In the genomic region with DNA sequence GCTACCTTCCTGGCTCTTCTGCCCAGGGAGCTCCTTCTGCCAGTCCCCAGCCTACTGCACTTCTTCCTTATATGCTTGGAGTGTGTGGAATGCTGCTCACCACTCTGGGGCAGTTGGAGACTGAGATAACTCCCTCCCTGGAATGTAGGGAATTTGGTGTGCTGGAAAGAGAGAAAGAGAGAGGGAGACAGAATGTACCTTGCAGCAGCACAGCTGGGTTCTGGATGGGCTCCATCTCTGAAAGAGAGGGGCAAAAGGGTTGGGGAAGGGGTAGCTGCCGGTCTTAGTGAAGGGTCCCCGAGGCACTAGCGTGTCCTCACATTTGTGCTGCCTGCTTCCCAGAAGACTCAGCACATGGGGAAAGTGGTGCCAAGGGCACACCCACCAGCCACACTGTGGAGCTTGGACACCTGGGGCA, we compare ENCODE assay signal across 14 cellular contexts. TPM values are rescaled to one million over a fixed set of nuclear protein-coding genes. Genes with fewer than 3 reads are reported as not detected.
A peak's percentile ranks its signal among the peaks of the same experiment; 100 is the strongest.
DNase-seq lines count a peak whose midpoint lies in the region; ATAC-seq and TF ChIP-seq lines count a peak whose summit lies in the region.
"Had no signal": no experiment of that assay in that cellular context is flagged by ENCODE, and none has a peak within 500 bp of the region (broad histone marks: within the 10 kb centered on the region; RNA-seq: fewer than 3 reads in every experiment).

No MANE protein-coding gene starts in this region.

- H3K4me3 ChIP-seq in fibroblast of pulmonary artery (replicated peaks; ENCODE audit: low read depth, low read length) (no peak overlapping the region), osteoblast (ENCODE audit: insufficient read depth, low read length) (no peak overlapping the region)
- H3K4me3 ChIP-seq: adrenal gland, HAP-1 had no signal

- H3K27ac Mint-ChIP-seq in activated naive CD4-positive, alpha-beta T cell treated with anti-CD3 and anti-CD28 coated beads, Interleukin-2, amount 50 U/mL, for 72 hours: peak overlapping the region in 1 of 2 donors; percentile 56

- DNase-seq in EH (ENCODE audit: low read depth) (peak; percentile 84), RPMI7951 (ENCODE audit: low read depth) (peak; percentile 22), fibroblast of pulmonary artery (ENCODE audit: low read depth) (peak; percentile 73), osteoblast (ENCODE audit: insufficient read length, low spot score, missing footprints) (peak; percentile 54), NCI-H510A (lab: John Stamatoyannopoulos, UW) (no peak), GM20000 (ENCODE audit: low spot score) (no peak)
- DNase-seq in activated naive CD4-positive, alpha-beta T cell treated with anti-CD3 and anti-CD28 coated beads, Interleukin-2, amount 50 U/mL, for 72 hours (ENCODE audit: low spot score in 2 of 2): no peak
- DNase-seq: adrenal gland, DMS153, NCI-H187 treated with DMSO at 0.1 percent for 48 hours, SHP77 treated with DMSO at 0.1 percent for 48 hours had no signal

- no peak overlapping the region for H3K27ac ChIP-seq in osteoblast (ENCODE audit: low read depth, low read length)
- H3K27ac ChIP-seq: adrenal gland had no signal

- no peaks in the 10 kb centered on the region for H3K27me3 ChIP-seq in osteoblast (ENCODE audit: insufficient read depth, low read length)
- H3K27me3 ChIP-seq: adrenal gland had no signal

- peak overlapping the region; percentile 49 for H3K4me2 ChIP-seq in osteoblast (ENCODE audit: insufficient read depth, low read length)

- no peaks in the 10 kb centered on the region for H3K36me3 Mint-ChIP-seq in activated naive CD4-positive, alpha-beta T cell treated with anti-CD3 and anti-CD28 coated beads, Interleukin-2, amount 50 U/mL, for 72 hours

- TF ChIP-seq CTCF in fibroblast of pulmonary artery (IDR thresholded peaks at IDR 0.05; ENCODE audit: low read length, missing control alignments) (no peak), osteoblast (IDR thresholded peaks at IDR 0.05; ENCODE audit: extremely low read depth, low read depth, low read length) (no peak), GM20000 (IDR thresholded peaks at IDR 0.05; ENCODE audit: extremely low read depth, missing control alignments) (no peak)

- no peaks in the 10 kb centered on the region for H3K79me2 ChIP-seq in osteoblast (ENCODE audit: insufficient read depth, low read length)

- H3K9me3 ChIP-seq in osteoblast (ENCODE audit: low read depth, low read length): no peaks in the 10 kb centered on the region
- H3K9me3 ChIP-seq: adrenal gland, HAP-1 had no signal

- no peak for ATAC-seq in activated naive CD4-positive, alpha-beta T cell treated with anti-CD3 and anti-CD28 coated beads, Interleukin-2, amount 50 U/mL, for 72 hours
- ATAC-seq in HG03469 (IDR thresholded peaks at IDR 0.05; ENCODE audit: unreplicated experiment): no peak
- ATAC-seq: left lobe of liver had no signal

- H3K9me3 Mint-ChIP-seq in activated naive CD4-positive, alpha-beta T cell treated with anti-CD3 and anti-CD28 coated beads, Interleukin-2, amount 50 U/mL, for 72 hours: no peaks in the 10 kb centered on the region

- no peaks in the 10 kb centered on the region for H3K36me3 ChIP-seq in osteoblast (ENCODE audit: insufficient read depth, low read length)
- H3K36me3 ChIP-seq: adrenal gland, HAP-1 had no signal

- peaks cover 27% of the 10 kb centered on the region for H3K4me1 ChIP-seq in osteoblast (ENCODE audit: insufficient read depth, low read length)

- H4K20me1 ChIP-seq in osteoblast (ENCODE audit: insufficient read depth, low read length): no peaks in the 10 kb centered on the region

- no peak overlapping the region for H2AFZ ChIP-seq in osteoblast (ENCODE audit: low read length)

RNA-seq across cellular contexts. Expression of gene DDR1, which starts 40.2 kb away (rescaled TPM):
- 12.0 and 16.6 TPM in 2 replicates for total RNA-seq in RPMI7951 (2014; rRNA removed; shearing (Covaris generic))
- total RNA-seq in osteoblast: 13.0 and 22.4 TPM in 2 replicates
- total RNA-seq in activated naive CD4-positive, alpha-beta T cell treated with anti-CD3 and anti-CD28 coated beads, Interleukin-2, amount 50 U/mL, for 72 hours: 10 to 100 TPM; 15.2 to 20.7 TPM

Comparison
In these comparisons a context has a peak if more than half of its experiments do, and no peak if none do; other contexts are left out.
1. DNase-seq: peak in EH (single experiment), RPMI7951 (single experiment), fibroblast of pulmonary artery (single experiment) and osteoblast (single experiment); none in activated naive CD4-positive, alpha-beta T cell treated with anti-CD3 and anti-CD28 coated beads, Interleukin-2, amount 50 U/mL, for 72 hours (0 of 2), NCI-H510A (single experiment) and GM20000 (single experiment).